21 cellular contexts compared by ENCODE assay signal in the genomic region with DNA sequence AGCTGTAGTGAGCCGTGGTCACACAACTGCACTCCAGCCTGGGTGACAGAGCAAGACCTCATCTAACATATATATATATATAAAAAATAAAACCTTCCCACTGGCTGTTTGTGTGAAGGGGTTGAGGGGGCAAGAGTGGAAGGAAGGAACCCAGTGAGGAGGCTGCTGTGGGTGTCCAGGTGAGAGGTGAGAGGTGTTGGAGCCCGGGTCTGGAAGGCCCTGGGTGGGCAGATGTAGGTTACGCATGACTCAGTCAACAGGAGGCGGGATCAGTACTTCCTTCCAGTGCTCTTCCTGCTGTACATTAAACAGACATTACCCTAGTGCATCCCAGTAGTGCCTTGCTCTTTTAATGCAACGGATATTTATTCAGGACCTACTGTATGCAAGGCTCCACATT.
"Had no signal": no experiment of that assay in that cellular context is flagged by ENCODE, and none has a peak within 500 bp of the region (broad histone marks: within the 10 kb centered on the region; RNA-seq: fewer than 3 reads in every experiment).

No MANE protein-coding gene starts in this region.

- H3K4me1 ChIP-seq: esophagus squamous epithelium, gastrocnemius medialis, heart right ventricle, left lung, lower lobe of right lung had no signal

- H3K4me1 Mint-ChIP-seq: memory B cell had no signal

- H3K27me3 ChIP-seq: dorsolateral prefrontal cortex, gastrocnemius medialis, left lung had no signal

- H3K36me3 ChIP-seq: esophagus squamous epithelium, gastrocnemius medialis, heart right ventricle, left lung, lower lobe of right lung had no signal

- DNase-seq: dermis blood vessel endothelial cell; dorsolateral prefrontal cortex; effector CD4-positive, alpha-beta T cell; effector memory CD4-positive, alpha-beta T cell; esophagus squamous epithelium; foreskin fibroblast; foreskin melanocyte; gastrocnemius medialis; glutamatergic neuron; head of caudate nucleus; heart right ventricle; hippocampal formation; left cardiac atrium; left lung; left ventricle myocardium superior; lower lobe of right lung; mesendoderm; midbrain had no signal

- H3K9me3 ChIP-seq: esophagus squamous epithelium, gastrocnemius medialis, heart right ventricle, left lung, lower lobe of right lung had no signal

- H3K36me3 Mint-ChIP-seq: memory B cell had no signal

- H3K27ac Mint-ChIP-seq: memory B cell had no signal

- ATAC-seq: esophagus mucosa, gastrocnemius medialis, heart right ventricle, left cardiac atrium, left lung, left ventricle myocardium superior, lower lobe of right lung had no signal

- H3K4me3 Mint-ChIP-seq: memory B cell had no signal

- H3K9me3 Mint-ChIP-seq: memory B cell had no signal

- H3K4me3 ChIP-seq: coronary artery, dorsolateral prefrontal cortex, esophagus squamous epithelium, gastrocnemius medialis, heart right ventricle, left lung, lower lobe of right lung had no signal

- H3K27ac ChIP-seq: coronary artery, dorsolateral prefrontal cortex, esophagus squamous epithelium, gastrocnemius medialis, heart right ventricle, left lung, lower lobe of right lung had no signal
